ENCODE assay signal across 8 cellular contexts in genomic region chr12:106773286-106773685, GRCh38. TPM values are rescaled to one million over a fixed set of nuclear protein-coding genes. Genes with fewer than 3 reads are reported as not detected.
DNase-seq lines count a peak whose midpoint lies in the region; ATAC-seq and TF ChIP-seq lines count a peak whose summit lies in the region.

No MANE protein-coding gene starts in this region.

- ATAC-seq in HG02852 (IDR thresholded peaks at IDR 0.05; ENCODE audit: unreplicated experiment) = no peak

- TF ChIP-seq EP300 in stomach (IDR thresholded peaks at IDR 0.05) = no peak

- intact Hi-C loops in stomach (cut with DNase I; ENCODE audit: low total_unique reads) = no loop called here

- no peaks in the 10 kb centered on the region for H3K27me3 Mint-ChIP-seq in activated CD4-positive, alpha-beta memory T cell treated with anti-CD3 and anti-CD28 coated beads, Interleukin-2, amount 10 ng/mL, durations not matched to agents 7 days and 5 days

- H3K36me3 ChIP-seq in stomach = no peaks in the 10 kb centered on the region

- H3K4me3 ChIP-seq in iPS-18c (ENCODE audit: insufficient read depth, low read depth, low read length) = peak overlapping the region; percentile 94
- H3K4me3 ChIP-seq in stomach = peak overlapping the region; percentile 84 to 92 (median 86)

- no peak overlapping the region for H3K27ac Mint-ChIP-seq in activated CD4-positive, alpha-beta memory T cell treated with anti-CD3 and anti-CD28 coated beads, Interleukin-2, amount 10 ng/mL, durations not matched to agents 7 days and 5 days

- CTCF ChIA-PET in activated CD4-positive, alpha-beta memory T cell treated with anti-CD3 and anti-CD28 coated beads, Interleukin-2, amount 10 ng/mL, durations not matched to agents 7 days and 5 days (lab: Charles Lee) = interaction anchor here (1.1 to 1.9 kb wide), 2 partner anchors 13 to 25 kb away, joined by 4 to 9 read pairs; no protein-coding TSS in a partner anchor

- 73 to 80% (median 76%) methylated on average over 12 of the region's 12 CpGs for WGBS in stomach, 5 donors

- H3K9me3 Mint-ChIP-seq in activated CD4-positive, alpha-beta memory T cell treated with anti-CD3 and anti-CD28 coated beads, Interleukin-2, amount 10 ng/mL, durations not matched to agents 7 days and 5 days = no peaks in the 10 kb centered on the region

- POLR2A ChIA-PET in activated CD4-positive, alpha-beta memory T cell treated with anti-CD3 and anti-CD28 coated beads, Interleukin-2, amount 10 ng/mL, durations not matched to agents 7 days and 5 days (lab: Charles Lee) = interaction anchor here (1.6 to 2.5 kb wide), 2 partner anchors 14 to 18 kb away, joined by 4 to 10 read pairs; no protein-coding TSS in a partner anchor

- H3K27ac ChIP-seq in stomach = peak overlapping the region; percentile 92 to 96 (median 93)

- H3K36me3 Mint-ChIP-seq in activated CD4-positive, alpha-beta memory T cell treated with anti-CD3 and anti-CD28 coated beads, Interleukin-2, amount 10 ng/mL, durations not matched to agents 7 days and 5 days (ENCODE audit: low read depth) = peaks cover 4% of the 10 kb centered on the region

- no peak for TF ChIP-seq CTCF in stomach (IDR thresholded peaks at IDR 0.05)

- H3K4me3 Mint-ChIP-seq in activated CD4-positive, alpha-beta memory T cell treated with anti-CD3 and anti-CD28 coated beads, Interleukin-2, amount 10 ng/mL, durations not matched to agents 7 days and 5 days = peak overlapping the region; percentile 93

- H3K4me1 ChIP-seq in stomach = peaks cover 10 to 30% (median 23%) of the 10 kb centered on the region in 4 donors

- DNase-seq in NCI-H82 (lab: John Stamatoyannopoulos, UW) (peak; percentile 40), NCI-H82 treated with DMSO at 0.1 percent for 48 hours (lab: John Stamatoyannopoulos, UW; ENCODE audit: unreplicated experiment) (no peak), stomach (no peak), retina (no peak)
- no peak for DNase-seq in activated CD4-positive, alpha-beta memory T cell treated with anti-CD3 and anti-CD28 coated beads, Interleukin-2, amount 10 ng/mL, durations not matched to agents 7 days and 5 days
- DNase-seq in stimulated activated CD4-positive, alpha-beta T cell treated with anti-CD3 and anti-CD28 coated beads, Interleukin-4, amount 100 ng/mL, for 24 hours = no peak

- H3K27me3 ChIP-seq in stomach = no peaks in the 10 kb centered on the region

- no peak for TF ChIP-seq POLR2A in stomach (IDR thresholded peaks at IDR 0.05)

- H3K9me3 ChIP-seq in iPS-18c (ENCODE audit: control insufficient read depth, insufficient read depth, low read length) (no peaks in the 10 kb centered on the region), stomach (no peaks in the 10 kb centered on the region)

- peaks cover 29% of the 10 kb centered on the region for H3K4me1 Mint-ChIP-seq in activated CD4-positive, alpha-beta memory T cell treated with anti-CD3 and anti-CD28 coated beads, Interleukin-2, amount 10 ng/mL, durations not matched to agents 7 days and 5 days

RNA-seq across cellular contexts. Expression of gene RIC8B, which starts 1.2 kb away (rescaled TPM):
- total RNA-seq in activated CD4-positive, alpha-beta memory T cell treated with anti-CD3 and anti-CD28 coated beads, Interleukin-2, amount 10 ng/mL, durations not matched to agents 7 days and 5 days = 10 to 100 TPM in 1 of 2 experiments, 1 to 10 TPM in 1; 9.1 to 11.6 TPM
- total RNA-seq in stomach = 10 to 100 TPM in 3 of 5 donors, 1 to 10 TPM in 2; 2.9 to 71.0 (median 19.8) TPM
- polyA plus RNA-seq in stomach = 1 to 10 TPM; 2.2 to 7.5 (median 2.7) TPM
